1 cellular context compared by ENCODE assay signal in the genomic region with DNA sequence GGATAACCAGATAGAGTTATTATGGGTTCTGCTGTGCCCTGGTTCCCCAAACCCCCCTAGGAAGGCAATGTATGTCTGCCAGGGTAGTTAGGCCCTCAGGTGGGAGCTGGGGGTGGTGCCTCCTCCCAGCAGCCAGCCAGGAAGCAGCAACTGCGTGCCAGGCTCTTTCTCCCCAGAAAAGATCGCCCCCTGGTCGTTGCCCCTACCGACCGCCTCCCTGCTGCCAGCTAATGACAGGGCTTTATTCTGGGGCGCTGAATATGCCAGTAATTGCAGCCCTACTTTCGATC.
TF ChIP-seq lines count a peak whose summit lies in the region.

No MANE protein-coding gene starts in this region.

TF ChIP-seq in H1, 55 proteins besides CTCF, POLR2A, EP300 and RAD21:
- TF ChIP-seq RBBP5 (IDR thresholded peaks at IDR 0.05; ENCODE audit: borderline replicate concordance, low read depth, low read length) (no peak), BCL11A (IDR thresholded peaks at IDR 0.05; ENCODE audit: low read depth in 2 of 2, low read length in 2 of 2) (no peak), CHD1 (IDR thresholded peaks at IDR 0.05; ENCODE audit: low read depth, low read length) (no peak), CREB1 (IDR thresholded peaks at IDR 0.05) (no peak), CBX8 (IDR thresholded peaks at IDR 0.05; ENCODE audit: borderline replicate concordance, low read depth, low read length) (no peak), SRF (IDR thresholded peaks at IDR 0.05; ENCODE audit: low read depth, low read length) (no peak), CEBPB (IDR thresholded peaks at IDR 0.05; ENCODE audit: low read depth, low read length) (no peak), MAFK (IDR thresholded peaks at IDR 0.05; ENCODE audit: low read depth, low read length) (no peak), BRCA1 (IDR thresholded peaks at IDR 0.05; ENCODE audit: low read depth, low read length) (no peak), SIRT6 (IDR thresholded peaks at IDR 0.05; ENCODE audit: low read length) (no peak), CBX5 (IDR thresholded peaks at IDR 0.05; ENCODE audit: low read depth, low read length) (no peak), TAF1 (IDR thresholded peaks at IDR 0.05; ENCODE audit: low read depth, low read length) (no peak), TBP (IDR thresholded peaks at IDR 0.05; ENCODE audit: low read depth, low read length) (no peak), TEAD4 (IDR thresholded peaks at IDR 0.05; ENCODE audit: low read depth, low read length) (no peak), KDM5A (IDR thresholded peaks at IDR 0.05; ENCODE audit: low read length) (no peak), ASH2L (IDR thresholded peaks at IDR 0.05; ENCODE audit: low read length) (no peak), POLR2AphosphoS5 (IDR thresholded peaks at IDR 0.05; ENCODE audit: low read depth, low read length) (no peak)
- TF ChIP-seq, protein P1, sequence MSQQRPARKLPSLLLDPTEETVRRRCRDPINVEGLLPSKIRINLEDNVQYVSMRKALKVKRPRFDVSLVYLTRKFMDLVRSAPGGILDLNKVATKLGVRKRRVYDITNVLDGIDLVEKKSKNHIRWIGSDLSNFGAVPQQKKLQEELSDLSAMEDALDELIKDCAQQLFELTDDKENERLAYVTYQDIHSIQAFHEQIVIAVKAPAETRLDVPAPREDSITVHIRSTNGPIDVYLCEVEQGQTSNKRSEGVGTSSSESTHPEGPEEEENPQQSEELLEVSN (IDR thresholded peaks at IDR 0.05), result no peak
- TF ChIP-seq, protein P2, sequence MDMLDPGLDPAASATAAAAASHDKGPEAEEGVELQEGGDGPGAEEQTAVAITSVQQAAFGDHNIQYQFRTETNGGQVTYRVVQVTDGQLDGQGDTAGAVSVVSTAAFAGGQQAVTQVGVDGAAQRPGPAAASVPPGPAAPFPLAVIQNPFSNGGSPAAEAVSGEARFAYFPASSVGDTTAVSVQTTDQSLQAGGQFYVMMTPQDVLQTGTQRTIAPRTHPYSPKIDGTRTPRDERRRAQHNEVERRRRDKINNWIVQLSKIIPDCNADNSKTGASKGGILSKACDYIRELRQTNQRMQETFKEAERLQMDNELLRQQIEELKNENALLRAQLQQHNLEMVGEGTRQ (IDR thresholded peaks at IDR 0.05; ENCODE audit: low read length), result no peak
- TF ChIP-seq, protein P3, sequence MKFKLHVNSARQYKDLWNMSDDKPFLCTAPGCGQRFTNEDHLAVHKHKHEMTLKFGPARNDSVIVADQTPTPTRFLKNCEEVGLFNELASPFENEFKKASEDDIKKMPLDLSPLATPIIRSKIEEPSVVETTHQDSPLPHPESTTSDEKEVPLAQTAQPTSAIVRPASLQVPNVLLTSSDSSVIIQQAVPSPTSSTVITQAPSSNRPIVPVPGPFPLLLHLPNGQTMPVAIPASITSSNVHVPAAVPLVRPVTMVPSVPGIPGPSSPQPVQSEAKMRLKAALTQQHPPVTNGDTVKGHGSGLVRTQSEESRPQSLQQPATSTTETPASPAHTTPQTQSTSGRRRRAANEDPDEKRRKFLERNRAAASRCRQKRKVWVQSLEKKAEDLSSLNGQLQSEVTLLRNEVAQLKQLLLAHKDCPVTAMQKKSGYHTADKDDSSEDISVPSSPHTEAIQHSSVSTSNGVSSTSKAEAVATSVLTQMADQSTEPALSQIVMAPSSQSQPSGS (IDR thresholded peaks at IDR 0.05; ENCODE audit: low read length), result no peak
